8 cellular contexts compared by ENCODE assay signal in genomic region chr16:1984347-1985225, GRCh38. TPM values are rescaled to one million over a fixed set of nuclear protein-coding genes. Genes with fewer than 3 reads are reported as not detected.
DNase-seq lines count a peak whose midpoint lies in the region; ATAC-seq and TF ChIP-seq lines count a peak whose summit lies in the region.

No MANE protein-coding gene starts in this region.

- H3K4me3 Mint-ChIP-seq in activated CD8-positive, alpha-beta T cell treated with anti-CD3 and anti-CD28 coated beads for 36 hours, result peak overlapping the region; percentile 89

- peak overlapping the region; percentile 63 for H3K4me3 ChIP-seq in GM12875 (ENCODE audit: low read depth, low read length)
- H3K4me3 ChIP-seq in right atrium auricular region, result peak overlapping the region; percentile 96
- H3K4me3 ChIP-seq in skin epidermis, result peak overlapping the region; percentile 75 to 93 (median 85)

- H3K9me3 ChIP-seq in right atrium auricular region, result no peaks in the 10 kb centered on the region

- peak; percentile 5 for ATAC-seq in HG02798 (IDR thresholded peaks at IDR 0.05; ENCODE audit: poor library complexity, unreplicated experiment)
- peak; percentile 10 for ATAC-seq in activated CD8-positive, alpha-beta T cell treated with anti-CD3 and anti-CD28 coated beads for 36 hours

- H3K27me3 Mint-ChIP-seq in activated CD8-positive, alpha-beta T cell treated with anti-CD3 and anti-CD28 coated beads for 36 hours, result peaks cover 44% of the 10 kb centered on the region

- no peaks in the 10 kb centered on the region for H3K9me3 Mint-ChIP-seq in activated CD8-positive, alpha-beta T cell treated with anti-CD3 and anti-CD28 coated beads for 36 hours

- peak overlapping the region; percentile 30 for H3K27ac Mint-ChIP-seq in activated CD8-positive, alpha-beta T cell treated with anti-CD3 and anti-CD28 coated beads for 36 hours

- DNase-seq in activated CD8-positive, alpha-beta T cell treated with anti-CD3 and anti-CD28 coated beads for 36 hours, result no peak
- DNase-seq in right atrium auricular region (ENCODE audit: low spot score), result no peak
- no peak for DNase-seq in NCI-H2196 (lab: John Stamatoyannopoulos, UW; ENCODE audit: unreplicated experiment)
- no peak for DNase-seq in stimulated activated CD4-positive, alpha-beta T cell treated with anti-CD3 and anti-CD28 coated beads, Interleukin-4, amount 100 ng/mL, for 4 hours
- no peak for DNase-seq in mesenteric fat pad (ENCODE audit: low spot score)

- peaks cover 16% of the 10 kb centered on the region for H3K36me3 Mint-ChIP-seq in activated CD8-positive, alpha-beta T cell treated with anti-CD3 and anti-CD28 coated beads for 36 hours (ENCODE audit: low read depth)

- no peak for TF ChIP-seq CTCF in GM12875 (IDR thresholded peaks at IDR 0.05; ENCODE audit: borderline replicate concordance, insufficient read depth, low read depth, low read length)
- no peak for TF ChIP-seq CTCF in activated CD8-positive, alpha-beta T cell treated with anti-CD3 and anti-CD28 coated beads for 36 hours (IDR thresholded peaks at IDR 0.05)
- TF ChIP-seq CTCF in right atrium auricular region (IDR thresholded peaks at IDR 0.05), result no peak

- H3K27ac ChIP-seq in right atrium auricular region (peak overlapping the region; percentile 66 to 80), skin epidermis (peak overlapping the region; percentile 42 to 89 (median 76))

- intact Hi-C loops in activated CD8-positive, alpha-beta T cell treated with anti-CD3 and anti-CD28 coated beads for 36 hours (cut with micrococcal nuclease), result no loop called here

- H3K27me3 ChIP-seq in right atrium auricular region, result peaks cover 10% of the 10 kb centered on the region in 2 donors

- peaks cover 12% of the 10 kb centered on the region for H3K36me3 ChIP-seq in right atrium auricular region

- H3K4me1 Mint-ChIP-seq in activated CD8-positive, alpha-beta T cell treated with anti-CD3 and anti-CD28 coated beads for 36 hours (ENCODE audit: low read depth), result peaks cover 19% of the 10 kb centered on the region

- POLR2A ChIA-PET in activated CD8-positive, alpha-beta T cell treated with anti-CD3 and anti-CD28 coated beads for 36 hours (lab: Charles Lee), result interaction anchor here (0.8 to 29.2 kb wide), 7 partner anchors 9 to 221 kb away, joined by 3 to 505 read pairs (median 4); partner anchors contain the start of genes NDUFB10, RNF151, RPS2 and TBL3

- CTCF ChIA-PET in activated CD8-positive, alpha-beta T cell treated with anti-CD3 and anti-CD28 coated beads for 36 hours (lab: Charles Lee), result interaction anchor here (1.0 to 2.4 kb wide), 4 partner anchors 19 to 156 kb away, joined by 3 to 9 read pairs (median 6); partner anchors contain the start of gene RPS2

- peaks cover 0 to 39% of the 10 kb centered on the region in 2 donors for H3K4me1 ChIP-seq in right atrium auricular region

RNA-seq across cellular contexts. Expression of gene GFER, which starts 0.6 kb away (rescaled TPM):
- total RNA-seq in activated CD8-positive, alpha-beta T cell treated with anti-CD3 and anti-CD28 coated beads for 36 hours, result 10 to 100 TPM; 33.5 to 33.9 TPM
- total RNA-seq in right atrium auricular region (10 to 100 TPM; 11.9 to 12.6 TPM), mesenteric fat pad (15.7 TPM)

RNA-seq across cellular contexts. Expression of gene NOXO1, which starts 3.3 kb away (rescaled TPM):
- total RNA-seq in activated CD8-positive, alpha-beta T cell treated with anti-CD3 and anti-CD28 coated beads for 36 hours, result under 1 TPM in 1 of 2 experiments, not detected in 1; 0.31 TPM
- total RNA-seq in right atrium auricular region, result under 1 TPM in 1 of 2 donors, not detected in 1; 0.30 TPM
- total RNA-seq in mesenteric fat pad, result not detected

RNA-seq across cellular contexts. Expression of gene SYNGR3, which starts 5.2 kb away (rescaled TPM):
- 1 to 10 TPM; 5.4 to 7.2 TPM for total RNA-seq in activated CD8-positive, alpha-beta T cell treated with anti-CD3 and anti-CD28 coated beads for 36 hours
- 1 to 10 TPM in 1 of 2 donors, under 1 TPM in 1; 0.52 to 2.1 TPM for total RNA-seq in right atrium auricular region
- total RNA-seq in mesenteric fat pad, result not detected

RNA-seq across cellular contexts. Expression of gene TBL3, which starts 12.7 kb away (rescaled TPM):
- total RNA-seq in activated CD8-positive, alpha-beta T cell treated with anti-CD3 and anti-CD28 coated beads for 36 hours, result 10 to 100 TPM; 54.4 to 56.0 TPM
- total RNA-seq in right atrium auricular region (10 to 100 TPM; 22.4 to 35.6 TPM), mesenteric fat pad (26.5 TPM)

RNA-seq across cellular contexts. Expression of gene RNF151, which starts 17.9 kb away (rescaled TPM):
- total RNA-seq in activated CD8-positive, alpha-beta T cell treated with anti-CD3 and anti-CD28 coated beads for 36 hours, result not detected
- total RNA-seq in right atrium auricular region (not detected), mesenteric fat pad (not detected)
